Comparison of ENCODE assay signal across 24 cellular contexts in the genomic region with DNA sequence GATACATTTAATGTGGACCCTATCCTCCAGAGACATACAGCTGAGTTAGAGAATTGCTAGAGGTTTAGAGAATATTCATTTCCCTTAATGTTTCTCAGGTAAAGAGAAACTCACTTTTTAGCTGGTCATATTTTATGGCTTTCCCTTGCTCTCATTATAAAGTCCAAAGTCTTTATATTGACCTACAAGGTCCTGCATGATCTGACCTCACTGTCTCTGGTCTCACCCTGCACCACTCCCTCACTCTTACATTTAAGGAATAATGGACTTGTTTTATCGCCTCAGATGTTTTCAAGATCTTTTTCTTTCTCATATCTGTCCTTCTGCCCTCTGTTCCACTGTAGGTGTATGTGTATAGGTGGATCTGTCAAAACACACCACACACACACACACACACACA.
"Had no signal": no experiment of that assay in that cellular context is flagged by ENCODE, and none has a peak within 500 bp of the region (broad histone marks: within the 10 kb centered on the region; RNA-seq: fewer than 3 reads in every experiment).

No MANE protein-coding gene starts in this region.

- H3K9me3 ChIP-seq: esophagus squamous epithelium, gastrocnemius medialis, heart left ventricle, left lung, lower lobe of right lung had no signal

- H3K4me1 Mint-ChIP-seq: immature natural killer cell, mesothelial cell of epicardium had no signal

- H3K27me3 Mint-ChIP-seq: dendritic cell treated with granulocyte-macrophage colony-stimulating factor and Interleukin-4, amounts not matched to agents 40 ng/mL and 50 ng/mL, for 4 days had no signal

- H3K9me3 Mint-ChIP-seq: dendritic cell treated with granulocyte-macrophage colony-stimulating factor and Interleukin-4, amounts not matched to agents 40 ng/mL and 50 ng/mL, for 4 days; endodermal cell; mesothelial cell of epicardium had no signal

- H3K4me1 ChIP-seq: esophagus squamous epithelium, gastrocnemius medialis, heart left ventricle, left lung, lower lobe of right lung had no signal

- DNase-seq: cortex of kidney; effector CD8-positive, alpha-beta T cell; effector memory CD8-positive, alpha-beta T cell; endodermal cell; erythroblast; esophagus squamous epithelium; foreskin fibroblast; foreskin melanocyte; gastrocnemius medialis; heart left ventricle; hypothalamus; immature natural killer cell; islet precursor cell; kidney; kidney glomerular epithelial cell; left lung; left ventricle myocardium superior; lower lobe of right lung; mesenchymal stem cell had no signal

- H3K27me3 ChIP-seq: esophagus squamous epithelium, gastrocnemius medialis, left lung had no signal

- H3K27ac ChIP-seq: epithelial cell of prostate, esophagus squamous epithelium, gastrocnemius medialis, heart left ventricle, hepatocyte, left lung, lower lobe of right lung had no signal

- H3K27ac Mint-ChIP-seq: dendritic cell treated with granulocyte-macrophage colony-stimulating factor and Interleukin-4, amounts not matched to agents 40 ng/mL and 50 ng/mL, for 4 days; effector memory CD8-positive, alpha-beta T cell; endodermal cell; immature natural killer cell; mesothelial cell of epicardium had no signal

- H3K36me3 ChIP-seq: esophagus squamous epithelium, gastrocnemius medialis, heart left ventricle, left lung, lower lobe of right lung had no signal

- H3K4me3 ChIP-seq: esophagus squamous epithelium, gastrocnemius medialis, heart left ventricle, hepatocyte, left lung, lower lobe of right lung had no signal

- ATAC-seq: effector memory CD8-positive, alpha-beta T cell; esophagus mucosa; gastrocnemius medialis; heart left ventricle; left lung; left ventricle myocardium superior; lower lobe of right lung had no signal

- H3K36me3 Mint-ChIP-seq: immature natural killer cell, mesothelial cell of epicardium had no signal

- H3K4me3 Mint-ChIP-seq: dendritic cell treated with granulocyte-macrophage colony-stimulating factor and Interleukin-4, amounts not matched to agents 40 ng/mL and 50 ng/mL, for 4 days; effector memory CD8-positive, alpha-beta T cell; endodermal cell; immature natural killer cell; mesothelial cell of epicardium had no signal
